Comparison of ENCODE assay signal across 1 cellular context in the genomic region with DNA sequence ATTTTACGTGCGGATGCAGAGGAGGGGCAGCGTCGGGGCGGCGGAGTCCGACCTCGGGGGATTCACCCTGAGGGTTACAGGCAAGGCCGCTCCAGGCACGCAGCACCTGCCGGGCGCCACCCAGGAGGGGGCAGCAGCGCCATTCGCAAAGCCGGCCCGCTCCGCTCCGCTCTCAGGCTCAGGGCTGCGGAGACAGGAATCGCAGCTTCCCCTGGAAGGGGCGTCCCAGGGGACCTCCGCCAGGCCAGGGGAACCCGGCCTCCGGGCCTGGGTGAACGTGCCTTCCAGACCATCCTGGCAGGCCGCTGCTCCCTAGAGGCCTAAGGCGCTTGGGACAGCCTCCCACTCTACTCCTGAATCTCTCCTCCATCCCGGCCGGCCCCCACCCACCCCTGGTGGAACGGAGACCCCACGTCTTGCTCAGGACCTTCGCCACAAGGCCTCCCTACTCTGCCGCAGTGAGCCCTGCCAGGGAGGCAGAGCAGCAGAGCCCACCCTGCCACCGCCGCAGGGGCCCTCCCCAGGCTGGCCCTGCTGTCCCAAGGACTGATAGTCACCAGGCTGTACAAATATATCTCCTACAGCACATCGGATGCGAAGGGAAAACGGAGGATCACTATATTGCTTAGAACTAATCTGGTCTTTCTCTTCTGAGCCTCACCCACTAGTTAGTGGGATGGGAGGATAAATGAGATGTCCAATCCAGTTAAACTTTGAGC.
TF ChIP-seq lines count a peak whose summit lies in the region.

No MANE protein-coding gene starts in this region.

TF ChIP-seq in GM12878, 131 proteins besides CTCF, POLR2A, EP300 and RAD21 (continued from another document and continues in another):
- TF ChIP-seq, protein P1, sequence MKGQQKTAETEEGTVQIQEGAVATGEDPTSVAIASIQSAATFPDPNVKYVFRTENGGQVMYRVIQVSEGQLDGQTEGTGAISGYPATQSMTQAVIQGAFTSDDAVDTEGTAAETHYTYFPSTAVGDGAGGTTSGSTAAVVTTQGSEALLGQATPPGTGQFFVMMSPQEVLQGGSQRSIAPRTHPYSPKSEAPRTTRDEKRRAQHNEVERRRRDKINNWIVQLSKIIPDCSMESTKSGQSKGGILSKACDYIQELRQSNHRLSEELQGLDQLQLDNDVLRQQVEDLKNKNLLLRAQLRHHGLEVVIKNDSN (IDR thresholded peaks at IDR 0.05; ENCODE audit: borderline replicate concordance, extremely low read length, insufficient read depth, low read depth, low read length) = no peak
- TF ChIP-seq, protein P2, sequence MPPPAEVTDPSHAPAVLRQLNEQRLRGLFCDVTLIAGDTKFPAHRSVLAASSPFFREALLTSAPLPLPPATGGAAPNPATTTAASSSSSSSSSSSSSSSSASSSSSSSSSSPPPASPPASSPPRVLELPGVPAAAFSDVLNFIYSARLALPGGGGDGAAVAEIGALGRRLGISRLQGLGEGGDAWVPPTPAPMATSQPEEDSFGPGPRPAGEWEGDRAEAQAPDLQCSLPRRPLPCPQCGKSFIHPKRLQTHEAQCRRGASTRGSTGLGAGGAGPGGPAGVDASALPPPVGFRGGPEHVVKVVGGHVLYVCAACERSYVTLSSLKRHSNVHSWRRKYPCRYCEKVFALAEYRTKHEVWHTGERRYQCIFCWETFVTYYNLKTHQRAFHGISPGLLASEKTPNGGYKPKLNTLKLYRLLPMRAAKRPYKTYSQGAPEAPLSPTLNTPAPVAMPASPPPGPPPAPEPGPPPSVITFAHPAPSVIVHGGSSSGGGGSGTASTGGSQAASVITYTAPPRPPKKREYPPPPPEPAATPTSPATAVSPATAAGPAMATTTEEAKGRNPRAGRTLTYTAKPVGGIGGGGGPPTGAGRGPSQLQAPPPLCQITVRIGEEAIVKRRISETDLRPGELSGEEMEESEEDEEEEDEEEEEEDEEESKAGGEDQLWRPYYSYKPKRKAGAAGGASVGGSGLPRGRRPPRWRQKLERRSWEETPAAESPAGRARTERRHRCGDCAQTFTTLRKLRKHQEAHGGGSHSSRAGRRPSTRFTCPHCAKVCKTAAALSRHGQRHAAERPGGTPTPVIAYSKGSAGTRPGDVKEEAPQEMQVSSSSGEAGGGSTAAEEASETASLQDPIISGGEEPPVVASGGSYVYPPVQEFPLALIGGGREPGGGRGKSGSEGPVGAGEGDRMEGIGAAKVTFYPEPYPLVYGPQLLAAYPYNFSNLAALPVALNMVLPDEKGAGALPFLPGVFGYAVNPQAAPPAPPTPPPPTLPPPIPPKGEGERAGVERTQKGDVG (CRISPR knock-in tag; IDR thresholded peaks at IDR 0.05) = no peak
- TF ChIP-seq, protein P3, sequence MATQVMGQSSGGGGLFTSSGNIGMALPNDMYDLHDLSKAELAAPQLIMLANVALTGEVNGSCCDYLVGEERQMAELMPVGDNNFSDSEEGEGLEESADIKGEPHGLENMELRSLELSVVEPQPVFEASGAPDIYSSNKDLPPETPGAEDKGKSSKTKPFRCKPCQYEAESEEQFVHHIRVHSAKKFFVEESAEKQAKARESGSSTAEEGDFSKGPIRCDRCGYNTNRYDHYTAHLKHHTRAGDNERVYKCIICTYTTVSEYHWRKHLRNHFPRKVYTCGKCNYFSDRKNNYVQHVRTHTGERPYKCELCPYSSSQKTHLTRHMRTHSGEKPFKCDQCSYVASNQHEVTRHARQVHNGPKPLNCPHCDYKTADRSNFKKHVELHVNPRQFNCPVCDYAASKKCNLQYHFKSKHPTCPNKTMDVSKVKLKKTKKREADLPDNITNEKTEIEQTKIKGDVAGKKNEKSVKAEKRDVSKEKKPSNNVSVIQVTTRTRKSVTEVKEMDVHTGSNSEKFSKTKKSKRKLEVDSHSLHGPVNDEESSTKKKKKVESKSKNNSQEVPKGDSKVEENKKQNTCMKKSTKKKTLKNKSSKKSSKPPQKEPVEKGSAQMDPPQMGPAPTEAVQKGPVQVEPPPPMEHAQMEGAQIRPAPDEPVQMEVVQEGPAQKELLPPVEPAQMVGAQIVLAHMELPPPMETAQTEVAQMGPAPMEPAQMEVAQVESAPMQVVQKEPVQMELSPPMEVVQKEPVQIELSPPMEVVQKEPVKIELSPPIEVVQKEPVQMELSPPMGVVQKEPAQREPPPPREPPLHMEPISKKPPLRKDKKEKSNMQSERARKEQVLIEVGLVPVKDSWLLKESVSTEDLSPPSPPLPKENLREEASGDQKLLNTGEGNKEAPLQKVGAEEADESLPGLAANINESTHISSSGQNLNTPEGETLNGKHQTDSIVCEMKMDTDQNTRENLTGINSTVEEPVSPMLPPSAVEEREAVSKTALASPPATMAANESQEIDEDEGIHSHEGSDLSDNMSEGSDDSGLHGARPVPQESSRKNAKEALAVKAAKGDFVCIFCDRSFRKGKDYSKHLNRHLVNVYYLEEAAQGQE (IDR thresholded peaks at IDR 0.05; ENCODE audit: low read depth, low read length) = no peak
- TF ChIP-seq FOS (IDR thresholded peaks at IDR 0.05; ENCODE audit: borderline replicate concordance, extremely low read depth, insufficient read length) (no peak), ZNF592 (IDR thresholded peaks at IDR 0.05) (no peak), SMAD5 (IDR thresholded peaks at IDR 0.05; ENCODE audit: low read depth) (no peak), MTA3 (IDR thresholded peaks at IDR 0.05; ENCODE audit: borderline replicate concordance, low read length) (no peak), CEBPZ (IDR thresholded peaks at IDR 0.05; ENCODE audit: low read depth, low read length) (no peak), ZBTB11 (CRISPR knock-in tag; IDR thresholded peaks at IDR 0.05) (no peak), ATF2 (IDR thresholded peaks at IDR 0.05; ENCODE audit: low read length) (no peak), SREBF1 (IDR thresholded peaks at IDR 0.05; ENCODE audit: low read length) (no peak), CBX3 (IDR thresholded peaks at IDR 0.05; ENCODE audit: borderline replicate concordance, low read depth) (no peak), MTA2 (IDR thresholded peaks at IDR 0.05; ENCODE audit: low read depth) (no peak), ASH2L (IDR thresholded peaks at IDR 0.05; ENCODE audit: borderline replicate concordance, low read depth) (no peak), SP1 (IDR thresholded peaks at IDR 0.05; ENCODE audit: low read depth, low read length) (no peak), ZZZ3 (IDR thresholded peaks at IDR 0.05; ENCODE audit: control insufficient read depth, insufficient read length, low read depth) (no peak)
- TF ChIP-seq, protein P4, sequence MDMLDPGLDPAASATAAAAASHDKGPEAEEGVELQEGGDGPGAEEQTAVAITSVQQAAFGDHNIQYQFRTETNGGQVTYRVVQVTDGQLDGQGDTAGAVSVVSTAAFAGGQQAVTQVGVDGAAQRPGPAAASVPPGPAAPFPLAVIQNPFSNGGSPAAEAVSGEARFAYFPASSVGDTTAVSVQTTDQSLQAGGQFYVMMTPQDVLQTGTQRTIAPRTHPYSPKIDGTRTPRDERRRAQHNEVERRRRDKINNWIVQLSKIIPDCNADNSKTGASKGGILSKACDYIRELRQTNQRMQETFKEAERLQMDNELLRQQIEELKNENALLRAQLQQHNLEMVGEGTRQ (IDR thresholded peaks at IDR 0.05; ENCODE audit: borderline replicate concordance, low read depth, low read length) = no peak
- TF ChIP-seq, protein P5, sequence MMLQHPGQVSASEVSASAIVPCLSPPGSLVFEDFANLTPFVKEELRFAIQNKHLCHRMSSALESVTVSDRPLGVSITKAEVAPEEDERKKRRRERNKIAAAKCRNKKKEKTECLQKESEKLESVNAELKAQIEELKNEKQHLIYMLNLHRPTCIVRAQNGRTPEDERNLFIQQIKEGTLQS (IDR thresholded peaks at IDR 0.05; ENCODE audit: borderline replicate concordance, extremely low read depth, low read depth, low read length) = no peak
- TF ChIP-seq, protein P6, sequence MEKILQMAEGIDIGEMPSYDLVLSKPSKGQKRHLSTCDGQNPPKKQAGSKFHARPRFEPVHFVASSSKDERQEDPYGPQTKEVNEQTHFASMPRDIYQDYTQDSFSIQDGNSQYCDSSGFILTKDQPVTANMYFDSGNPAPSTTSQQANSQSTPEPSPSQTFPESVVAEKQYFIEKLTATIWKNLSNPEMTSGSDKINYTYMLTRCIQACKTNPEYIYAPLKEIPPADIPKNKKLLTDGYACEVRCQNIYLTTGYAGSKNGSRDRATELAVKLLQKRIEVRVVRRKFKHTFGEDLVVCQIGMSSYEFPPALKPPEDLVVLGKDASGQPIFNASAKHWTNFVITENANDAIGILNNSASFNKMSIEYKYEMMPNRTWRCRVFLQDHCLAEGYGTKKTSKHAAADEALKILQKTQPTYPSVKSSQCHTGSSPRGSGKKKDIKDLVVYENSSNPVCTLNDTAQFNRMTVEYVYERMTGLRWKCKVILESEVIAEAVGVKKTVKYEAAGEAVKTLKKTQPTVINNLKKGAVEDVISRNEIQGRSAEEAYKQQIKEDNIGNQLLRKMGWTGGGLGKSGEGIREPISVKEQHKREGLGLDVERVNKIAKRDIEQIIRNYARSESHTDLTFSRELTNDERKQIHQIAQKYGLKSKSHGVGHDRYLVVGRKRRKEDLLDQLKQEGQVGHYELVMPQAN (conservative IDR thresholded peaks at IDR 0.05) = no peak
